8 cellular contexts compared by ENCODE assay signal in genomic region chr1:7549277-7549676, GRCh38.
DNase-seq lines count a peak whose midpoint lies in the region; ATAC-seq and TF ChIP-seq lines count a peak whose summit lies in the region.

No MANE protein-coding gene starts in this region.

- no peak overlapping the region for H3K9ac ChIP-seq in MM.1S (ENCODE audit: low read length)

- no peaks in the 10 kb centered on the region for H3K27me3 ChIP-seq in left lung
- H3K27me3 ChIP-seq in MM.1S (replicated peaks; ENCODE audit: insufficient read depth, low read length), result peaks cover 64% of the 10 kb centered on the region
- no peaks in the 10 kb centered on the region for H3K27me3 ChIP-seq in testis

- no peak overlapping the region for H3K4me2 ChIP-seq in MM.1S (ENCODE audit: low read depth, low read length)

- no peak overlapping the region for H2AFZ ChIP-seq in MM.1S (ENCODE audit: low read length)

- H3K4me3 Mint-ChIP-seq in activated naive CD4-positive, alpha-beta T cell treated with anti-CD3 and anti-CD28 coated beads, Interleukin-2, amount 10 ng/mL, durations not matched to agents 7 days and 5 days, result no peak overlapping the region

- 55 to 63% methylated on average over 5 to 6 of the region's 6 CpGs for WGBS in testis, 2 donors

- H3K79me2 ChIP-seq in MM.1S (ENCODE audit: low read length), result no peaks in the 10 kb centered on the region

- H3K9me3 ChIP-seq in left lung (no peaks in the 10 kb centered on the region), MM.1S (replicated peaks; ENCODE audit: insufficient read depth, low read length) (no peaks in the 10 kb centered on the region), testis (no peaks in the 10 kb centered on the region)

- no peaks in the 10 kb centered on the region for H4K20me1 ChIP-seq in MM.1S (ENCODE audit: insufficient read depth, low read length)

- H3F3A ChIP-seq in MM.1S (ENCODE audit: insufficient read depth, low read length), result no peaks in the 10 kb centered on the region

- H3K9me3 Mint-ChIP-seq in activated naive CD4-positive, alpha-beta T cell treated with anti-CD3 and anti-CD28 coated beads, Interleukin-2, amount 10 ng/mL, durations not matched to agents 7 days and 5 days, result no peaks in the 10 kb centered on the region

- H3K4me1 ChIP-seq in left lung (peaks cover 10% of the 10 kb centered on the region in 2 donors), MM.1S (ENCODE audit: low read length) (no peaks in the 10 kb centered on the region), testis (peaks cover 26% of the 10 kb centered on the region)

- intact Hi-C loops in left lung (cut with DNase I), result no loop called here
- intact Hi-C loops in testis (cut with DNase I; ENCODE audit: low total_unique reads), result no loop called here

- no peaks in the 10 kb centered on the region for H3K36me3 Mint-ChIP-seq in activated naive CD4-positive, alpha-beta T cell treated with anti-CD3 and anti-CD28 coated beads, Interleukin-2, amount 10 ng/mL, durations not matched to agents 7 days and 5 days

- CTCF ChIA-PET in activated naive CD4-positive, alpha-beta T cell treated with anti-CD3 and anti-CD28 coated beads, Interleukin-2, amount 10 ng/mL, durations not matched to agents 7 days and 5 days (lab: Charles Lee), result interaction anchor here (0.7 kb wide), 1 partner anchor 359 kb away, joined by 3 read pairs; no protein-coding TSS in a partner anchor

- DNase-seq in Caki2 (ENCODE audit: low read depth) (peak; percentile 91), HT1080 (ENCODE audit: low read depth) (peak; percentile 94), left lung (peak in 1 of 2 donors; percentile 62), MM.1S (no peak), SHP77 treated with DMSO at 0.1 percent for 48 hours (lab: John Stamatoyannopoulos, UW) (no peak), testis (no peak)
- peak; percentile 37 for DNase-seq in activated naive CD4-positive, alpha-beta T cell treated with anti-CD3 and anti-CD28 coated beads, Interleukin-2, amount 10 ng/mL, durations not matched to agents 7 days and 5 days

- peak overlapping the region; percentile 58 for H3K27ac Mint-ChIP-seq in activated naive CD4-positive, alpha-beta T cell treated with anti-CD3 and anti-CD28 coated beads, Interleukin-2, amount 10 ng/mL, durations not matched to agents 7 days and 5 days

- in situ Hi-C loops in Caki2 (cut with HindIII; ENCODE audit: low pct_unique_long_range_greater_than_20kb, low sequenced_read_pairs), result no loop called here

- H3K4me3 ChIP-seq in left lung, result no peak overlapping the region
- no peak overlapping the region for H3K4me3 ChIP-seq in MM.1S (ENCODE audit: low read length)
- no peak overlapping the region for H3K4me3 ChIP-seq in testis

- ATAC-seq in left lung (peak; percentile 74), GM18867 (IDR thresholded peaks at IDR 0.05; ENCODE audit: unreplicated experiment) (no peak)

- peak overlapping the region; percentile 40 to 73 for H3K27ac ChIP-seq in left lung
- no peak overlapping the region for H3K27ac ChIP-seq in MM.1S (ENCODE audit: low read length)
- H3K27ac ChIP-seq in testis, result no peak overlapping the region

- no peaks in the 10 kb centered on the region for H3K27me3 Mint-ChIP-seq in activated naive CD4-positive, alpha-beta T cell treated with anti-CD3 and anti-CD28 coated beads, Interleukin-2, amount 10 ng/mL, durations not matched to agents 7 days and 5 days

- TF ChIP-seq POLR2A in testis (IDR thresholded peaks at IDR 0.05), result no peak

- H3K36me3 ChIP-seq in left lung (no peaks in the 10 kb centered on the region), MM.1S (replicated peaks; ENCODE audit: insufficient read depth, low read length) (no peaks in the 10 kb centered on the region), testis (ENCODE audit: low read depth, missing control alignments) (no peaks in the 10 kb centered on the region)

- H3K9me2 ChIP-seq in MM.1S (replicated peaks; ENCODE audit: insufficient read depth, low read length), result no peaks in the 10 kb centered on the region

- peaks cover 9% of the 10 kb centered on the region for H3K4me1 Mint-ChIP-seq in activated naive CD4-positive, alpha-beta T cell treated with anti-CD3 and anti-CD28 coated beads, Interleukin-2, amount 10 ng/mL, durations not matched to agents 7 days and 5 days

- TF ChIP-seq CTCF in left lung (IDR thresholded peaks at IDR 0.05), result no peak
- TF ChIP-seq CTCF in MM.1S (IDR thresholded peaks at IDR 0.05; ENCODE audit: low read length), result no peak
- no peak for TF ChIP-seq CTCF in testis (IDR thresholded peaks at IDR 0.05)

Comparison
In these comparisons a context has a peak if more than half of its experiments do, and no peak if none do; other contexts are left out.
1. DNase-seq: peak in Caki2 (single experiment), HT1080 (single experiment) and activated naive CD4-positive, alpha-beta T cell treated with anti-CD3 and anti-CD28 coated beads, Interleukin-2, amount 10 ng/mL, durations not matched to agents 7 days and 5 days (single experiment); none in MM.1S (single experiment), SHP77 treated with DMSO at 0.1 percent for 48 hours (single experiment) and testis (single experiment).
2. H3K27ac ChIP-seq: peak in left lung (2 of 2); none in MM.1S (single experiment) and testis (0 of 2).